Comparison of ENCODE assay signal across 15 cellular contexts in genomic region chr18:22639026-22639463, GRCh38.
DNase-seq lines count a peak whose midpoint lies in the region; ATAC-seq and TF ChIP-seq lines count a peak whose summit lies in the region.
"Had no signal": no experiment of that assay in that cellular context is flagged by ENCODE, and none has a peak within 500 bp of the region (broad histone marks: within the 10 kb centered on the region; RNA-seq: fewer than 3 reads in every experiment).

No MANE protein-coding gene starts in this region.

- no peak overlapping the region for H3K4ac ChIP-seq in mesenchymal stem cell (ENCODE audit: low read depth in 1 of 2, low read length in 2 of 2)

- peaks cover 3% of the 10 kb centered on the region for H3K9me3 ChIP-seq in mesenchymal stem cell (ENCODE audit: control insufficient read depth, low read length)
- H3K9me3 ChIP-seq: psoas muscle, upper lobe of left lung had no signal

- no peak overlapping the region for H3K4me3 ChIP-seq in mesenchymal stem cell (ENCODE audit: insufficient read depth in 1 of 2, low read depth in 1 of 2, low read length in 2 of 2)
- H3K4me3 ChIP-seq: psoas muscle, upper lobe of left lung had no signal

- peak overlapping the region; percentile 52 for H3K27ac Mint-ChIP-seq in chondrocyte (ENCODE audit: unreplicated experiment)
- no peak overlapping the region for H3K27ac Mint-ChIP-seq in activated CD4-positive, alpha-beta memory T cell treated with anti-CD3 and anti-CD28 coated beads for 36 hours
- H3K27ac Mint-ChIP-seq: activated naive CD8-positive, alpha-beta T cell treated with anti-CD3 and anti-CD28 coated beads, Interleukin-2, amount 50 U/mL, for 24 hours; CD4-positive, CD25-positive, alpha-beta regulatory T cell had no signal

- no peaks in the 10 kb centered on the region for H3K79me1 ChIP-seq in mesenchymal stem cell (replicated peaks; ENCODE audit: low read length, poor library complexity, severe bottlenecking)

- no peak overlapping the region for H2BK5ac ChIP-seq in mesenchymal stem cell (ENCODE audit: low read depth, low read length, poor library complexity, severe bottlenecking)

- no peak overlapping the region for H2BK15ac ChIP-seq in mesenchymal stem cell (ENCODE audit: low read depth, poor library complexity, severe bottlenecking)

- H3K9me3 Mint-ChIP-seq in chondrocyte (ENCODE audit: low read depth) = peaks cover 23% of the 10 kb centered on the region
- peaks cover 12% of the 10 kb centered on the region for H3K9me3 Mint-ChIP-seq in activated CD4-positive, alpha-beta memory T cell treated with anti-CD3 and anti-CD28 coated beads for 36 hours

- H3K9ac ChIP-seq in mesenchymal stem cell (ENCODE audit: low read length) = peak overlapping the region; percentile 3

- no peak overlapping the region for H4K8ac ChIP-seq in mesenchymal stem cell (ENCODE audit: low read length)

- no peaks in the 10 kb centered on the region for H3K27me3 ChIP-seq in mesenchymal stem cell (ENCODE audit: control insufficient read depth in 1 of 2, insufficient read depth in 1 of 2, low read length in 2 of 2)
- H3K27me3 ChIP-seq: upper lobe of left lung had no signal

- CTCF ChIA-PET in activated CD4-positive, alpha-beta memory T cell treated with anti-CD3 and anti-CD28 coated beads for 36 hours (lab: Charles Lee) = no interaction called here

- H3K36me3 ChIP-seq in mesenchymal stem cell (ENCODE audit: control insufficient read depth in 1 of 2, insufficient read depth in 2 of 2, low read depth in 1 of 2, low read length in 2 of 2) = no peaks in the 10 kb centered on the region
- H3K36me3 ChIP-seq: upper lobe of left lung had no signal

- intact Hi-C loops in activated CD4-positive, alpha-beta memory T cell treated with anti-CD3 and anti-CD28 coated beads for 36 hours (cut with micrococcal nuclease) = no loop called here

- H3K4me3 Mint-ChIP-seq in chondrocyte (ENCODE audit: unreplicated experiment) = no peak overlapping the region
- H3K4me3 Mint-ChIP-seq in activated CD4-positive, alpha-beta memory T cell treated with anti-CD3 and anti-CD28 coated beads for 36 hours = no peak overlapping the region
- H3K4me3 Mint-ChIP-seq: activated naive CD8-positive, alpha-beta T cell treated with anti-CD3 and anti-CD28 coated beads, Interleukin-2, amount 50 U/mL, for 24 hours; CD4-positive, CD25-positive, alpha-beta regulatory T cell had no signal

- no peak for TF ChIP-seq CTCF in chondrocyte (IDR thresholded peaks at IDR 0.05)

- no peak overlapping the region for H2BK120ac ChIP-seq in mesenchymal stem cell (ENCODE audit: low read depth, low read length)

- TF ChIP-seq POLR2A in GM18505 (IDR thresholded peaks at IDR 0.05; ENCODE audit: borderline replicate concordance, extremely low read depth, insufficient read depth, insufficient read length) = no peak

- ATAC-seq in GM18505 (IDR thresholded peaks at IDR 0.05; ENCODE audit: unreplicated experiment) (no peak), GM18868 (IDR thresholded peaks at IDR 0.05; ENCODE audit: unreplicated experiment) (no peak), HG03442 (IDR thresholded peaks at IDR 0.05; ENCODE audit: unreplicated experiment) (no peak)
- ATAC-seq: activated CD4-positive, CD25-positive, alpha-beta regulatory T cell treated with anti-CD3 and anti-CD28 coated beads, Interleukin-2, amount 50 U/mL, for 24 hours; activated naive CD8-positive, alpha-beta T cell treated with anti-CD3 and anti-CD28 coated beads, Interleukin-2, amount 50 U/mL, for 24 hours; psoas muscle had no signal

- POLR2A ChIA-PET in activated CD4-positive, alpha-beta memory T cell treated with anti-CD3 and anti-CD28 coated beads for 36 hours (lab: Charles Lee) = no interaction called here

- WGBS in mesenchymal stem cell = 20% methylated on average over 2 of the region's 2 CpGs

- no peak overlapping the region for H2AK5ac ChIP-seq in mesenchymal stem cell (ENCODE audit: low read length, severe bottlenecking)

- DNase-seq in AG20443 (ENCODE audit: low spot score) (peak; percentile 42), LHCN-M2 (ENCODE audit: low read depth) (peak; percentile 26), chondrocyte (ENCODE audit: low spot score) (no peak), mesenchymal stem cell (peak; percentile 30)
- DNase-seq in activated CD4-positive, alpha-beta memory T cell treated with anti-CD3 and anti-CD28 coated beads for 36 hours = no peak
- DNase-seq: activated naive CD8-positive, alpha-beta T cell treated with anti-CD3 and anti-CD28 coated beads, Interleukin-2, amount 50 U/mL, for 24 hours; CD4-positive, CD25-positive, alpha-beta regulatory T cell; left cardiac atrium; psoas muscle; T-helper 1 cell; upper lobe of left lung had no signal

- H3K4me2 ChIP-seq in mesenchymal stem cell (ENCODE audit: low read length, poor library complexity, severe bottlenecking) = no peak overlapping the region

- H3K14ac ChIP-seq in mesenchymal stem cell (ENCODE audit: low read length in 2 of 2) = no peak overlapping the region

- H3K23ac ChIP-seq in mesenchymal stem cell (ENCODE audit: low read length in 2 of 2) = no peak overlapping the region

- no peaks in the 10 kb centered on the region for H3K27me3 Mint-ChIP-seq in chondrocyte (ENCODE audit: low read depth)
- no peaks in the 10 kb centered on the region for H3K27me3 Mint-ChIP-seq in activated CD4-positive, alpha-beta memory T cell treated with anti-CD3 and anti-CD28 coated beads for 36 hours

- H3K36me3 Mint-ChIP-seq in chondrocyte (ENCODE audit: low read depth) = peaks cover 5% of the 10 kb centered on the region
- H3K36me3 Mint-ChIP-seq in activated CD4-positive, alpha-beta memory T cell treated with anti-CD3 and anti-CD28 coated beads for 36 hours = peaks cover 4% of the 10 kb centered on the region
- H3K36me3 Mint-ChIP-seq: CD4-positive, CD25-positive, alpha-beta regulatory T cell had no signal

- H3K27ac ChIP-seq in mesenchymal stem cell (ENCODE audit: low read length, poor library complexity, severe bottlenecking) = no peak overlapping the region
- H3K27ac ChIP-seq: psoas muscle, upper lobe of left lung had no signal

- H2BK12ac ChIP-seq in mesenchymal stem cell (ENCODE audit: low read length in 2 of 2) = no peak overlapping the region

- no peak overlapping the region for H4K91ac ChIP-seq in mesenchymal stem cell (ENCODE audit: low read length)

- H3K18ac ChIP-seq in mesenchymal stem cell (ENCODE audit: low read depth in 1 of 2, low read length in 2 of 2) = no peak overlapping the region

- peaks cover 1% of the 10 kb centered on the region for H3K4me1 ChIP-seq in mesenchymal stem cell (ENCODE audit: control insufficient read depth, insufficient read depth, low read depth, low read length)
- H3K4me1 ChIP-seq: psoas muscle, upper lobe of left lung had no signal

- no peak overlapping the region for H2AFZ ChIP-seq in mesenchymal stem cell (ENCODE audit: low read depth, low read length)

- H3K4me1 Mint-ChIP-seq in chondrocyte (ENCODE audit: low read depth) = peaks cover 56% of the 10 kb centered on the region
- H3K4me1 Mint-ChIP-seq in activated CD4-positive, alpha-beta memory T cell treated with anti-CD3 and anti-CD28 coated beads for 36 hours (ENCODE audit: low read depth) = no peaks in the 10 kb centered on the region
- H3K4me1 Mint-ChIP-seq: activated naive CD8-positive, alpha-beta T cell treated with anti-CD3 and anti-CD28 coated beads, Interleukin-2, amount 50 U/mL, for 24 hours; CD4-positive, CD25-positive, alpha-beta regulatory T cell had no signal

Comparison
In these comparisons a context has a peak if more than half of its experiments do, and no peak if none do; other contexts are left out.
1. DNase-seq: peak in AG20443 (single experiment), LHCN-M2 (single experiment) and mesenchymal stem cell (single experiment); none in chondrocyte (single experiment) and activated CD4-positive, alpha-beta memory T cell treated with anti-CD3 and anti-CD28 coated beads for 36 hours (single experiment).